ENCODE assay signal across 8 cellular contexts in the genomic region with DNA sequence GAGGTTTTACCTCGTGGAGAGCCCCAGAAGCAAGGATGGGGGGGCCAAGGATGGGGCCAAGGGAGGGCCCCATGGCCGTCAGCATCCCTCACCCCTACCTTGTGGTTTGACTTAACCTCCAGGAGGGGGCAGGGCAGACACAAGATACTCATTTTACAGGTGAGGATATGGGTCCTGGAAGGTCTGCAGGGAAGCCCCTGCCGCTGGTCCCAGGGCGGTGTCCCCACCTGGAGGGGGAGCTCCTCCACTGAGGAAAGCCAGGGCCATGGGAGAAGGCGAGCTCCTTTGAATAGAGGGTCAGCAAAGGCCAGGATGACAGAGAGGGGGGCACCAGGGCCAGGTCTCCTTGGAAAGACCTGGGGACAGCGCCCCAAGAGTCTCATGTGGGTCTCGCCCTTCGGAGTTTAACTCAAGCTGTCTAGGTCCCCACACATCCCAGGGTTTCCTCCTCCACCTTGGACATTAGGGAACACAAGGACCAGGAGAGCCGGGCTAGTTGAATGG. TPM values are rescaled to one million over a fixed set of nuclear protein-coding genes. Genes with fewer than 3 reads are reported as not detected.
DNase-seq lines count a peak whose midpoint lies in the region; ATAC-seq and TF ChIP-seq lines count a peak whose summit lies in the region.

No MANE protein-coding gene starts in this region.

- H3K36me3 Mint-ChIP-seq in stimulated activated effector memory CD8-positive, alpha-beta T cell treated with anti-CD3 and anti-CD28 coated beads, Interleukin-12 subunit alpha, Interleukin-12 subunit beta, amount 100 ng/mL, for 72 hours: peaks cover 16% of the 10 kb centered on the region

- H3K4me3 Mint-ChIP-seq in stimulated activated effector memory CD8-positive, alpha-beta T cell treated with anti-CD3 and anti-CD28 coated beads, Interleukin-12 subunit alpha, Interleukin-12 subunit beta, amount 100 ng/mL, for 72 hours: no peak overlapping the region

- peaks cover 11% of the 10 kb centered on the region for H3K4me1 ChIP-seq in Panc1 (ENCODE audit: control insufficient read depth, insufficient read depth, low read length)

- H3K9me3 ChIP-seq in Panc1 (ENCODE audit: control insufficient read depth, insufficient read depth, low read depth, low read length): no peaks in the 10 kb centered on the region

- in situ Hi-C loops in Panc1 (cut with HindIII; ENCODE audit: low pct_unique_long_range_greater_than_20kb, low sequenced_read_pairs): no loop called here

- H3K4me1 Mint-ChIP-seq in stimulated activated effector memory CD8-positive, alpha-beta T cell treated with anti-CD3 and anti-CD28 coated beads, Interleukin-12 subunit alpha, Interleukin-12 subunit beta, amount 100 ng/mL, for 72 hours: peaks cover 27% of the 10 kb centered on the region

- peak; percentile 27; the same call in 1 of the 2 replicates for TF ChIP-seq CTCF in Panc1 (IDR thresholded peaks at IDR 0.05)
- TF ChIP-seq CTCF in choroid plexus epithelial cell (conservative IDR thresholded peaks at IDR 0.05; ENCODE audit: low read depth, low read length): peak; percentile 28

- ATAC-seq in Right ventricle myocardium superior (ENCODE audit: poor library complexity): no peak
- no peak for ATAC-seq in Right ventricle myocardium inferior
- ATAC-seq in Panc1: no peak
- peak; percentile 33 for ATAC-seq in stimulated activated effector memory CD8-positive, alpha-beta T cell treated with anti-CD3 and anti-CD28 coated beads, Interleukin-12 subunit alpha, Interleukin-12 subunit beta, amount 100 ng/mL, for 72 hours
- no peak for ATAC-seq in GM21381 (IDR thresholded peaks at IDR 0.05; ENCODE audit: unreplicated experiment)
- no peak for ATAC-seq in HG03378 (IDR thresholded peaks at IDR 0.05; ENCODE audit: unreplicated experiment)

- H3K27ac Mint-ChIP-seq in stimulated activated effector memory CD8-positive, alpha-beta T cell treated with anti-CD3 and anti-CD28 coated beads, Interleukin-12 subunit alpha, Interleukin-12 subunit beta, amount 100 ng/mL, for 72 hours: peak overlapping the region; percentile 50

- BruUV-seq in Panc1 (replicated peaks; lab: Mats Ljungman, UMichigan): no TSS peak

- CTCF ChIA-PET in Panc1 (lab: Charles Lee): interaction anchor here (0.7 kb wide), 1 partner anchor 100 kb away, joined by 3 read pairs; no protein-coding TSS in a partner anchor

- H3K4me3 ChIP-seq in Panc1 (ENCODE audit: low read depth in 2 of 2, low read length in 2 of 2) (no peak overlapping the region), choroid plexus epithelial cell (ENCODE audit: low read depth, low read length) (no peak overlapping the region)

- intact Hi-C loops in Right ventricle myocardium superior (cut with DNase I): loop anchor here (5.0 kb wide), 1 partner anchor 81 kb away; no protein-coding TSS in a partner anchor
- intact Hi-C loops in Right ventricle myocardium inferior (cut with DNase I): loop anchor here (5.0 kb wide), 2 partner anchors 81 to 94 kb away; no protein-coding TSS in a partner anchor
- intact Hi-C loops in Panc1 (cut with micrococcal nuclease; ENCODE audit: unreplicated experiment): loop anchor here (5.0 kb wide), 1 partner anchor 81 kb away; no protein-coding TSS in a partner anchor

- POLR2A ChIA-PET in Panc1 (lab: Charles Lee): no interaction called here

- H3K27ac ChIP-seq in Panc1 (ENCODE audit: low read length): no peak overlapping the region

- H3K9me3 Mint-ChIP-seq in stimulated activated effector memory CD8-positive, alpha-beta T cell treated with anti-CD3 and anti-CD28 coated beads, Interleukin-12 subunit alpha, Interleukin-12 subunit beta, amount 100 ng/mL, for 72 hours: no peaks in the 10 kb centered on the region

- DNase-seq in Right ventricle myocardium superior (peak; percentile 37), Right ventricle myocardium inferior (ENCODE audit: missing footprints) (no peak), Panc1 (ENCODE audit: low read depth, low spot score) (no peak), choroid plexus epithelial cell (ENCODE audit: low read depth) (no peak), NCI-H2196 treated with DMSO at 0.1 percent for 48 hours (lab: John Stamatoyannopoulos, UW; ENCODE audit: unreplicated experiment) (no peak)
- DNase-seq in stimulated activated effector memory CD8-positive, alpha-beta T cell treated with anti-CD3 and anti-CD28 coated beads, Interleukin-12 subunit alpha, Interleukin-12 subunit beta, amount 100 ng/mL, for 72 hours (ENCODE audit: low spot score in 2 of 2): no peak

- no peaks in the 10 kb centered on the region for H3K36me3 ChIP-seq in Panc1 (ENCODE audit: control insufficient read depth, insufficient read depth, low read length)

- no peaks in the 10 kb centered on the region for H3K27me3 ChIP-seq in Panc1 (ENCODE audit: control insufficient read depth, insufficient read depth, low read length)

RNA-seq across cellular contexts. Expression of a gene that starts 5.9 kb away (rescaled TPM):
- total RNA-seq in Right ventricle myocardium superior (4.1 TPM), Right ventricle myocardium inferior (4.3 TPM), Panc1 (2021; ENCODE audit: unreplicated experiment) (11.5 TPM)
- 8.2 TPM for polyA plus RNA-seq in Panc1 (2012; ENCODE audit: insufficient read length)
